8 cellular contexts compared by ENCODE assay signal in the genomic region with DNA sequence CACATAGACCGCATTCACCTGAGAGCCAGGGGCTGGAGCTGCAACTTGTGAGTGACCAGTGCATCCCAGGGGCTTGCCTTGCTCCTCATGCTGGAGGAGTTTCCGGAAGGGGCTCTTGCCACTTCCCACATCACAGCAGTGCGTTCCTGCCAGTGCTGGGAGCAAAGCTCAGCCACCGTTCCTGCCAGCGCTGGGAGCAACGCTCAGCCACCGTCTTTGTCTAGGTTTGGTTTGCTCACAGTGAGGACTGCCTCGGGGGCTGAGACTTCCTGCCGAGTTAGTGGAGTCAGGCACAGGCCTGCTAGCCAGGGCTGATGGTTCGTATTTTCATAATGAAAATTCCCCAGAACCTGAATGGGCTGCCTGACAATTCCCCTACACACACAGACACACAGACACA. TPM values are rescaled to one million over a fixed set of nuclear protein-coding genes. Genes with fewer than 3 reads are reported as not detected.
DNase-seq lines count a peak whose midpoint lies in the region; ATAC-seq and TF ChIP-seq lines count a peak whose summit lies in the region.

No MANE protein-coding gene starts in this region.

- H3K4me3 ChIP-seq in MG63 (no peak overlapping the region), esophagus (ENCODE audit: low read depth in 1 of 2, low read length in 2 of 2) (no peak overlapping the region), neuron (ENCODE audit: low read length) (no peak overlapping the region), colonic mucosa (no peak overlapping the region)

- H3K27me3 ChIP-seq in MG63 (no peaks in the 10 kb centered on the region), esophagus (ENCODE audit: control insufficient read depth in 1 of 2, insufficient read depth in 2 of 2, low read length in 2 of 2) (no peaks in the 10 kb centered on the region), neuron (ENCODE audit: insufficient read depth, low read length) (no peaks in the 10 kb centered on the region), colonic mucosa (no peaks in the 10 kb centered on the region)

- no peak for TF ChIP-seq CTCF in colonic mucosa (IDR thresholded peaks at IDR 0.05)

- no peak overlapping the region for H3K9ac ChIP-seq in colonic mucosa (ENCODE audit: low read depth in 2 of 2, low read length in 2 of 2)

- H3K36me3 ChIP-seq in MG63, result no peaks in the 10 kb centered on the region
- H3K36me3 ChIP-seq in esophagus (ENCODE audit: control insufficient read depth in 2 of 2, insufficient read depth in 2 of 2, low read length in 1 of 2), result no peaks in the 10 kb centered on the region
- H3K36me3 ChIP-seq in neuron (ENCODE audit: insufficient read depth, low read length), result no peaks in the 10 kb centered on the region
- H3K36me3 ChIP-seq in colonic mucosa, result no peaks in the 10 kb centered on the region

- peak; percentile 48 for DNase-seq in Daoy (ENCODE audit: low read depth)
- peak; percentile 19 for DNase-seq in MG63
- DNase-seq in NCI-H1694 (lab: John Stamatoyannopoulos, UW), result no peak
- no peak for DNase-seq in NCI-H2029 treated with DMSO at 0.1 percent for 48 hours (lab: John Stamatoyannopoulos, UW)
- no peak for DNase-seq in colonic mucosa

- intact Hi-C loops in colonic mucosa (cut with DNase I), result no loop called here

- H3K27ac ChIP-seq in esophagus (ENCODE audit: low read depth in 2 of 2, low read length in 1 of 2) (peak overlapping the region; percentile 90 to 98), colonic mucosa (no peak overlapping the region)

- no peak for ATAC-seq in HG03196 (IDR thresholded peaks at IDR 0.05; ENCODE audit: unreplicated experiment)

- 28 to 49% methylated on average over 10 of the region's 10 CpGs for WGBS in esophagus, 2 donors

- H3K4me1 ChIP-seq in esophagus (ENCODE audit: control insufficient read depth in 2 of 2, insufficient read depth in 2 of 2, low read length in 1 of 2) (peaks cover 0 to 6% of the 10 kb centered on the region in 2 donors), neuron (ENCODE audit: insufficient read depth, low read length) (peaks cover 8% of the 10 kb centered on the region), colonic mucosa (no peaks in the 10 kb centered on the region)

- no peaks in the 10 kb centered on the region for H3K9me3 ChIP-seq in MG63
- no peaks in the 10 kb centered on the region for H3K9me3 ChIP-seq in esophagus (ENCODE audit: control insufficient read depth in 2 of 2, insufficient read depth in 1 of 2, low read depth in 1 of 2, low read length in 1 of 2)
- no peaks in the 10 kb centered on the region for H3K9me3 ChIP-seq in neuron (ENCODE audit: low read length)
- H3K9me3 ChIP-seq in colonic mucosa, result no peaks in the 10 kb centered on the region

- H2AFZ ChIP-seq in neuron (ENCODE audit: low read depth, low read length), result peak overlapping the region; percentile 70

RNA-seq across cellular contexts. Expression of a gene that starts 5.4 kb away (rescaled TPM):
- total RNA-seq in Daoy (2014; rRNA removed; shearing (Covaris generic)), result 1.1 TPM in 1 of 2 replicates, not detected in the other
- total RNA-seq in MG63 (2014; rRNA removed; shearing (Covaris generic); ENCODE audit: low replicate concordance), result 0.07 TPM in 1 of 2 replicates, not detected in the other
- under 1 TPM; 0.16 to 0.47 TPM for polyA plus RNA-seq in esophagus
- 1 to 10 TPM in 1 of 2 donors, not detected in 1; 1.1 TPM for total RNA-seq in colonic mucosa

RNA-seq across cellular contexts. Expression of a gene that starts 9.0 kb away (rescaled TPM):
- 0.17 TPM in 1 of 2 replicates, not detected in the other for total RNA-seq in Daoy (2014; rRNA removed; shearing (Covaris generic))
- 0.16 and 0.94 TPM in 2 replicates for total RNA-seq in MG63 (2014; rRNA removed; shearing (Covaris generic); ENCODE audit: low replicate concordance)
- under 1 TPM; 0.58 to 0.71 TPM for polyA plus RNA-seq in esophagus
- total RNA-seq in colonic mucosa, result 1 to 10 TPM in 1 of 2 donors, under 1 TPM in 1; 0.74 to 1.8 TPM

RNA-seq across cellular contexts. Expression of a gene that starts 23.8 kb away (rescaled TPM):
- 0.23 TPM in 1 of 2 replicates, not detected in the other for total RNA-seq in Daoy (2014; rRNA removed; shearing (Covaris generic))
- total RNA-seq in MG63 (2014; rRNA removed; shearing (Covaris generic); ENCODE audit: low replicate concordance), result not detected in 2 replicates
- under 1 TPM; 0.02 to 0.12 TPM for polyA plus RNA-seq in esophagus
- not detected for total RNA-seq in colonic mucosa

RNA-seq across cellular contexts. Expression of a gene that starts 31.5 kb away (rescaled TPM):
- 82.4 and 112 TPM in 2 replicates for total RNA-seq in Daoy (2014; rRNA removed; shearing (Covaris generic))
- 48.0 and 87.3 TPM in 2 replicates for total RNA-seq in MG63 (2014; rRNA removed; shearing (Covaris generic); ENCODE audit: low replicate concordance)
- polyA plus RNA-seq in esophagus, result 10 to 100 TPM; 18.3 to 43.4 TPM
- 100 to 1,000 TPM in 1 of 2 donors, 10 to 100 TPM in 1; 73.1 to 116 TPM for total RNA-seq in colonic mucosa

RNA-seq across cellular contexts. Expression of a gene that starts 31.8 kb away (rescaled TPM):
- 31.8 and 39.1 TPM in 2 replicates for total RNA-seq in Daoy (2014; rRNA removed; shearing (Covaris generic))
- 20.4 and 29.9 TPM in 2 replicates for total RNA-seq in MG63 (2014; rRNA removed; shearing (Covaris generic); ENCODE audit: low replicate concordance)
- polyA plus RNA-seq in esophagus, result 100 to 1,000 TPM in 1 of 2 donors, 10 to 100 TPM in 1; 79.5 to 149 TPM
- 100 to 1,000 TPM in 1 of 2 donors, 10 to 100 TPM in 1; 92.1 to 120 TPM for total RNA-seq in colonic mucosa

Comparison
In these comparisons a context has a peak if more than half of its experiments do, and no peak if none do; other contexts are left out.
1. DNase-seq: peak in Daoy (single experiment) and MG63 (single experiment); none in NCI-H1694 (single experiment), NCI-H2029 treated with DMSO at 0.1 percent for 48 hours (single experiment) and colonic mucosa (single experiment).